Comparison of ENCODE assay signal across 1 cellular context in the genomic region with DNA sequence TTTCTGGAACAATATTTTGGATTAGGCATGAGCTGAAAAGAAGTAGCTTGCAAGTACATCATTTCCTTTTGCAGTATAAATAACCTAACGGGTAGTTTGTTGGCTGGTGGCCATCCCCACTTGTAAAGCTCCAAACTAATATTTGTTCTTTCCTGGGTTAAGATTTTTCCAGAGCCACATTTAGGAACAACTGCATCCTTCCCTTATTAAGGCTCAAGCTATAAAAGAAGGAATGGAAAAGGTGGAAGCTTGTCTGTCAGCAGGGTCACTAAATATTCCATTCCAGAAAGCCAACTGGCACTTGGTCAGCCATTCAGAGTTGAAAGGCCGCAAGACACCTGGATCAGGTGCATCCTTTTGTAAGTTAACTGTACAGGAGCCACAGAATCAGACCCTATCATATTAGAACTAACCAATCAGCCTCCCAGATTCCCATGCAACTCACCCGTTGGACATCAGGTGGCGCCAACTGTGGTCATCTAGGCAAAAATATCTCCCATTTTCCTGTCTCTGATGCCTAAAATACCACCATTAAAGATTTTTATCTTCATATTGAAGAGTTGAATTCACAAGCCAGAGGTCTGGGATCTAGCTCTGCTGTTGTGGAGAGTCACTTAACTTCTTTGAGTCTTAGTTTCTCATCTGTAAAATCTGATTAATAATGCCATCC.
TF ChIP-seq lines count a peak whose summit lies in the region.

No MANE protein-coding gene starts in this region.

TF ChIP-seq in K562, 482 proteins besides CTCF, POLR2A, EP300 and RAD21 (continued from another document):
- TF ChIP-seq, protein P1, sequence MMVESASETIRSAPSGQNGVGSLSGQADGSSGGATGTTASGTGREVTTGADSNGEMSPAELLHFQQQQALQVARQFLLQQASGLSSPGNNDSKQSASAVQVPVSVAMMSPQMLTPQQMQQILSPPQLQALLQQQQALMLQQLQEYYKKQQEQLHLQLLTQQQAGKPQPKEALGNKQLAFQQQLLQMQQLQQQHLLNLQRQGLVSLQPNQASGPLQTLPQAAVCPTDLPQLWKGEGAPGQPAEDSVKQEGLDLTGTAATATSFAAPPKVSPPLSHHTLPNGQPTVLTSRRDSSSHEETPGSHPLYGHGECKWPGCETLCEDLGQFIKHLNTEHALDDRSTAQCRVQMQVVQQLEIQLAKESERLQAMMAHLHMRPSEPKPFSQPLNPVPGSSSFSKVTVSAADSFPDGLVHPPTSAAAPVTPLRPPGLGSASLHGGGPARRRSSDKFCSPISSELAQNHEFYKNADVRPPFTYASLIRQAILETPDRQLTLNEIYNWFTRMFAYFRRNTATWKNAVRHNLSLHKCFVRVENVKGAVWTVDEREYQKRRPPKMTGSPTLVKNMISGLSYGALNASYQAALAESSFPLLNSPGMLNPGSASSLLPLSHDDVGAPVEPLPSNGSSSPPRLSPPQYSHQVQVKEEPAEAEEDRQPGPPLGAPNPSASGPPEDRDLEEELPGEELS (CRISPR knock-in tag; IDR thresholded peaks at IDR 0.05; ENCODE audit: borderline replicate concordance) = no peak
- TF ChIP-seq NFE2 (IDR thresholded peaks at IDR 0.05; ENCODE audit: low read depth) (no peak), HNRNPK (IDR thresholded peaks at IDR 0.05; ENCODE audit: low read depth, low read length, poor library complexity, severe bottlenecking) (no peak), CBX5 (IDR thresholded peaks at IDR 0.05; ENCODE audit: borderline replicate concordance, low read depth) (no peak), KDM1A (IDR thresholded peaks at IDR 0.05) (no peak), ZNF384 (IDR thresholded peaks at IDR 0.05; ENCODE audit: low read depth, low read length) (no peak)
- TF ChIP-seq, protein P2, sequence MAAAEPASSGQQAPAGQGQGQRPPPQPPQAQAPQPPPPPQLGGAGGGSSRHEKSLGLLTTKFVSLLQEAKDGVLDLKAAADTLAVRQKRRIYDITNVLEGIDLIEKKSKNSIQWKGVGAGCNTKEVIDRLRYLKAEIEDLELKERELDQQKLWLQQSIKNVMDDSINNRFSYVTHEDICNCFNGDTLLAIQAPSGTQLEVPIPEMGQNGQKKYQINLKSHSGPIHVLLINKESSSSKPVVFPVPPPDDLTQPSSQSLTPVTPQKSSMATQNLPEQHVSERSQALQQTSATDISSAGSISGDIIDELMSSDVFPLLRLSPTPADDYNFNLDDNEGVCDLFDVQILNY (CRISPR knock-in tag; IDR thresholded peaks at IDR 0.05) = no peak
- TF ChIP-seq, protein P3, sequence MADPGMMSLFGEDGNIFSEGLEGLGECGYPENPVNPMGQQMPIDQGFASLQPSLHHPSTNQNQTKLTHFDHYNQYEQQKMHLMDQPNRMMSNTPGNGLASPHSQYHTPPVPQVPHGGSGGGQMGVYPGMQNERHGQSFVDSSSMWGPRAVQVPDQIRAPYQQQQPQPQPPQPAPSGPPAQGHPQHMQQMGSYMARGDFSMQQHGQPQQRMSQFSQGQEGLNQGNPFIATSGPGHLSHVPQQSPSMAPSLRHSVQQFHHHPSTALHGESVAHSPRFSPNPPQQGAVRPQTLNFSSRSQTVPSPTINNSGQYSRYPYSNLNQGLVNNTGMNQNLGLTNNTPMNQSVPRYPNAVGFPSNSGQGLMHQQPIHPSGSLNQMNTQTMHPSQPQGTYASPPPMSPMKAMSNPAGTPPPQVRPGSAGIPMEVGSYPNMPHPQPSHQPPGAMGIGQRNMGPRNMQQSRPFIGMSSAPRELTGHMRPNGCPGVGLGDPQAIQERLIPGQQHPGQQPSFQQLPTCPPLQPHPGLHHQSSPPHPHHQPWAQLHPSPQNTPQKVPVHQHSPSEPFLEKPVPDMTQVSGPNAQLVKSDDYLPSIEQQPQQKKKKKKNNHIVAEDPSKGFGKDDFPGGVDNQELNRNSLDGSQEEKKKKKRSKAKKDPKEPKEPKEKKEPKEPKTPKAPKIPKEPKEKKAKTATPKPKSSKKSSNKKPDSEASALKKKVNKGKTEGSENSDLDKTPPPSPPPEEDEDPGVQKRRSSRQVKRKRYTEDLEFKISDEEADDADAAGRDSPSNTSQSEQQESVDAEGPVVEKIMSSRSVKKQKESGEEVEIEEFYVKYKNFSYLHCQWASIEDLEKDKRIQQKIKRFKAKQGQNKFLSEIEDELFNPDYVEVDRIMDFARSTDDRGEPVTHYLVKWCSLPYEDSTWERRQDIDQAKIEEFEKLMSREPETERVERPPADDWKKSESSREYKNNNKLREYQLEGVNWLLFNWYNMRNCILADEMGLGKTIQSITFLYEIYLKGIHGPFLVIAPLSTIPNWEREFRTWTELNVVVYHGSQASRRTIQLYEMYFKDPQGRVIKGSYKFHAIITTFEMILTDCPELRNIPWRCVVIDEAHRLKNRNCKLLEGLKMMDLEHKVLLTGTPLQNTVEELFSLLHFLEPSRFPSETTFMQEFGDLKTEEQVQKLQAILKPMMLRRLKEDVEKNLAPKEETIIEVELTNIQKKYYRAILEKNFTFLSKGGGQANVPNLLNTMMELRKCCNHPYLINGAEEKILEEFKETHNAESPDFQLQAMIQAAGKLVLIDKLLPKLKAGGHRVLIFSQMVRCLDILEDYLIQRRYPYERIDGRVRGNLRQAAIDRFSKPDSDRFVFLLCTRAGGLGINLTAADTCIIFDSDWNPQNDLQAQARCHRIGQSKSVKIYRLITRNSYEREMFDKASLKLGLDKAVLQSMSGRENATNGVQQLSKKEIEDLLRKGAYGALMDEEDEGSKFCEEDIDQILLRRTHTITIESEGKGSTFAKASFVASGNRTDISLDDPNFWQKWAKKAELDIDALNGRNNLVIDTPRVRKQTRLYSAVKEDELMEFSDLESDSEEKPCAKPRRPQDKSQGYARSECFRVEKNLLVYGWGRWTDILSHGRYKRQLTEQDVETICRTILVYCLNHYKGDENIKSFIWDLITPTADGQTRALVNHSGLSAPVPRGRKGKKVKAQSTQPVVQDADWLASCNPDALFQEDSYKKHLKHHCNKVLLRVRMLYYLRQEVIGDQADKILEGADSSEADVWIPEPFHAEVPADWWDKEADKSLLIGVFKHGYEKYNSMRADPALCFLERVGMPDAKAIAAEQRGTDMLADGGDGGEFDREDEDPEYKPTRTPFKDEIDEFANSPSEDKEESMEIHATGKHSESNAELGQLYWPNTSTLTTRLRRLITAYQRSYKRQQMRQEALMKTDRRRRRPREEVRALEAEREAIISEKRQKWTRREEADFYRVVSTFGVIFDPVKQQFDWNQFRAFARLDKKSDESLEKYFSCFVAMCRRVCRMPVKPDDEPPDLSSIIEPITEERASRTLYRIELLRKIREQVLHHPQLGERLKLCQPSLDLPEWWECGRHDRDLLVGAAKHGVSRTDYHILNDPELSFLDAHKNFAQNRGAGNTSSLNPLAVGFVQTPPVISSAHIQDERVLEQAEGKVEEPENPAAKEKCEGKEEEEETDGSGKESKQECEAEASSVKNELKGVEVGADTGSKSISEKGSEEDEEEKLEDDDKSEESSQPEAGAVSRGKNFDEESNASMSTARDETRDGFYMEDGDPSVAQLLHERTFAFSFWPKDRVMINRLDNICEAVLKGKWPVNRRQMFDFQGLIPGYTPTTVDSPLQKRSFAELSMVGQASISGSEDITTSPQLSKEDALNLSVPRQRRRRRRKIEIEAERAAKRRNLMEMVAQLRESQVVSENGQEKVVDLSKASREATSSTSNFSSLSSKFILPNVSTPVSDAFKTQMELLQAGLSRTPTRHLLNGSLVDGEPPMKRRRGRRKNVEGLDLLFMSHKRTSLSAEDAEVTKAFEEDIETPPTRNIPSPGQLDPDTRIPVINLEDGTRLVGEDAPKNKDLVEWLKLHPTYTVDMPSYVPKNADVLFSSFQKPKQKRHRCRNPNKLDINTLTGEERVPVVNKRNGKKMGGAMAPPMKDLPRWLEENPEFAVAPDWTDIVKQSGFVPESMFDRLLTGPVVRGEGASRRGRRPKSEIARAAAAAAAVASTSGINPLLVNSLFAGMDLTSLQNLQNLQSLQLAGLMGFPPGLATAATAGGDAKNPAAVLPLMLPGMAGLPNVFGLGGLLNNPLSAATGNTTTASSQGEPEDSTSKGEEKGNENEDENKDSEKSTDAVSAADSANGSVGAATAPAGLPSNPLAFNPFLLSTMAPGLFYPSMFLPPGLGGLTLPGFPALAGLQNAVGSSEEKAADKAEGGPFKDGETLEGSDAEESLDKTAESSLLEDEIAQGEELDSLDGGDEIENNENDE (IDR thresholded peaks at IDR 0.05; ENCODE audit: low read depth, low read length) = no peak
- TF ChIP-seq, protein P4, sequence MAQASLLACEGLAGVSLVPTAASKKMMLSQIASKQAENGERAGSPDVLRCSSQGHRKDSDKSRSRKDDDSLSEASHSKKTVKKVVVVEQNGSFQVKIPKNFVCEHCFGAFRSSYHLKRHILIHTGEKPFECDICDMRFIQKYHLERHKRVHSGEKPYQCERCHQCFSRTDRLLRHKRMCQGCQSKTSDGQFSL (CRISPR knock-in tag; IDR thresholded peaks at IDR 0.05) = no peak
- TF ChIP-seq, protein P4 (tag; IDR thresholded peaks at IDR 0.05) = no peak
